In genomic region chr16:86874141-86874540, GRCh38 we compare ENCODE assay signal across 9 cellular contexts.
A peak's percentile ranks its signal among the peaks of the same experiment; 100 is the strongest.
DNase-seq lines count a peak whose midpoint lies in the region; ATAC-seq and TF ChIP-seq lines count a peak whose summit lies in the region.
"Had no signal": no experiment of that assay in that cellular context is flagged by ENCODE, and none has a peak within 500 bp of the region (broad histone marks: within the 10 kb centered on the region; RNA-seq: fewer than 3 reads in every experiment).

No MANE protein-coding gene starts in this region.

- peak; percentile 77 for TF ChIP-seq RAD21 in HCT116 (IDR thresholded peaks at IDR 0.05; ENCODE audit: low read depth)

- intact Hi-C loops in HCT116 (cut with micrococcal nuclease), result loop anchor here (1.0 kb wide), 2 partner anchors 299 to 311 kb away; no protein-coding TSS in a partner anchor

- H3K79me2 ChIP-seq in HCT116 (ENCODE audit: insufficient read depth, low read length), result no peaks in the 10 kb centered on the region

- RAD21 ChIA-PET in HCT116 (lab: Charles Lee; ENCODE audit: low non-redundant PET in 1 of 2, low total read pairs in 2 of 2, uncharacterized antibody in 2 of 2, unreplicated experiment in 2 of 2), result interaction anchor here (0.7 to 1.3 kb wide), 8 partner anchors 106 to 310 kb away, joined by 3 to 11 read pairs (median 4); no protein-coding TSS in a partner anchor

- H3K36me3 Mint-ChIP-seq in activated CD8-positive, alpha-beta memory T cell treated with anti-CD3 and anti-CD28 coated beads, Interleukin-2, amount 10 ng/mL, durations not matched to agents 7 days and 5 days, result no peaks in the 10 kb centered on the region

- no peak overlapping the region for H3K4me3 Mint-ChIP-seq in activated CD8-positive, alpha-beta memory T cell treated with anti-CD3 and anti-CD28 coated beads, Interleukin-2, amount 10 ng/mL, durations not matched to agents 7 days and 5 days
- H3K4me3 Mint-ChIP-seq: effector memory CD8-positive, alpha-beta T cell had no signal

- no peaks in the 10 kb centered on the region for H4K20me1 ChIP-seq in HCT116 (ENCODE audit: insufficient read depth)

- no peak overlapping the region for H3K27ac ChIP-seq in HCT116 (ENCODE audit: low read depth, low read length)

- no peaks in the 10 kb centered on the region for H3K36me3 ChIP-seq in BJ (ENCODE audit: control insufficient read depth, insufficient read depth, low read length)
- no peaks in the 10 kb centered on the region for H3K36me3 ChIP-seq in HCT116 (ENCODE audit: control insufficient read depth in 1 of 2, insufficient read depth in 2 of 2, low read length in 2 of 2)

- peaks cover 22% of the 10 kb centered on the region for H3K27me3 Mint-ChIP-seq in activated CD8-positive, alpha-beta memory T cell treated with anti-CD3 and anti-CD28 coated beads, Interleukin-2, amount 10 ng/mL, durations not matched to agents 7 days and 5 days

- H3K4me2 ChIP-seq in HCT116 (ENCODE audit: low read length), result no peak overlapping the region

- no TSS peak for BruUV-seq in HCT116 (replicated peaks; lab: Mats Ljungman, UMichigan)

- H3K27ac Mint-ChIP-seq in activated CD8-positive, alpha-beta memory T cell treated with anti-CD3 and anti-CD28 coated beads, Interleukin-2, amount 10 ng/mL, durations not matched to agents 7 days and 5 days, result no peak overlapping the region
- H3K27ac Mint-ChIP-seq: effector memory CD8-positive, alpha-beta T cell had no signal

- H2AFZ ChIP-seq in HCT116 (ENCODE audit: low read depth, low read length, poor library complexity, severe bottlenecking), result no peak overlapping the region

- H3K4me1 Mint-ChIP-seq in activated CD8-positive, alpha-beta memory T cell treated with anti-CD3 and anti-CD28 coated beads, Interleukin-2, amount 10 ng/mL, durations not matched to agents 7 days and 5 days, result no peaks in the 10 kb centered on the region

- CTCF ChIA-PET in BJ (lab: Yijun Ruan, JAX) (interaction anchor here (0.6 to 1.3 kb wide), 11 partner anchors 8 to 405 kb away, joined by 3 to 9 read pairs (median 4); no protein-coding TSS in a partner anchor), HCT116 (lab: Charles Lee) (interaction anchor here (0.5 to 3.2 kb wide), 21 partner anchors 9 to 405 kb away, joined by 3 to 51 read pairs (median 4); no protein-coding TSS in a partner anchor)
- CTCF ChIA-PET in activated CD8-positive, alpha-beta memory T cell treated with anti-CD3 and anti-CD28 coated beads, Interleukin-2, amount 10 ng/mL, durations not matched to agents 7 days and 5 days (lab: Charles Lee), result interaction anchor here (0.5 to 1.3 kb wide), 5 partner anchors 12 to 310 kb away, joined by 3 to 18 read pairs (median 3); no protein-coding TSS in a partner anchor

- TF ChIP-seq CTCF in BJ (IDR thresholded peaks at IDR 0.05; ENCODE audit: insufficient read depth, low read depth, low read length) (peak; percentile 66), HCT116 (IDR thresholded peaks at IDR 0.05 in 2 of 3, conservative IDR thresholded peaks at IDR 0.05 in 1 of 3; ENCODE audit: borderline replicate concordance in 1 of 3, insufficient read depth in 1 of 3, low read depth in 2 of 3, low read length in 2 of 3) (peak; percentile 80 to 96 (median 89))

- H3K9ac ChIP-seq in HCT116 (ENCODE audit: low read length), result no peak overlapping the region

- POLR2A ChIA-PET in BJ (lab: Charles Lee) (interaction anchor here (0.6 kb wide), 1 partner anchor 313 kb away, joined by 7 read pairs; no protein-coding TSS in a partner anchor), HCT116 (lab: Charles Lee) (interaction anchor here (0.8 to 1.4 kb wide), 2 partner anchors 8 to 188 kb away, joined by 3 read pairs; no protein-coding TSS in a partner anchor)

- H3K4me3 ChIP-seq in BJ (ENCODE audit: low read depth, low read length) (no peak overlapping the region), HCT116 (replicated peaks in 1 of 2; ENCODE audit: low read depth in 1 of 2, low read length in 2 of 2) (no peak overlapping the region)

- ATAC-seq in HCT116 (peak; percentile 89), left lobe of liver (peak; percentile 48), GM21528 (IDR thresholded peaks at IDR 0.05; ENCODE audit: low FRiP score, unreplicated experiment) (no peak)
- ATAC-seq in activated CD8-positive, alpha-beta memory T cell treated with anti-CD3 and anti-CD28 coated beads, Interleukin-2, amount 10 ng/mL, durations not matched to agents 7 days and 5 days, result no peak
- ATAC-seq: effector memory CD8-positive, alpha-beta T cell had no signal

- peaks cover 2% of the 10 kb centered on the region for H3K9me3 Mint-ChIP-seq in activated CD8-positive, alpha-beta memory T cell treated with anti-CD3 and anti-CD28 coated beads, Interleukin-2, amount 10 ng/mL, durations not matched to agents 7 days and 5 days (ENCODE audit: low read depth)
- H3K9me3 Mint-ChIP-seq: effector memory CD8-positive, alpha-beta T cell had no signal

- H3K4me1 ChIP-seq in HCT116 (ENCODE audit: control insufficient read depth in 1 of 2, insufficient read depth in 2 of 2, low read length in 2 of 2), result no peaks in the 10 kb centered on the region

- DNase-seq in BJ (ENCODE audit: low read depth) (no peak), HCT116 (ENCODE audit: low read depth, low spot score) (peak; percentile 6), left lobe of liver (ENCODE audit: low spot score) (no peak), GOT3 (lab: John Stamatoyannopoulos, UW) (no peak), NCI-H748 treated with DMSO at 0.1 percent for 48 hours (lab: John Stamatoyannopoulos, UW) (no peak), NCI-H2196 (lab: John Stamatoyannopoulos, UW; ENCODE audit: unreplicated experiment) (no peak)
- DNase-seq in activated CD8-positive, alpha-beta memory T cell treated with anti-CD3 and anti-CD28 coated beads, Interleukin-2, amount 10 ng/mL, durations not matched to agents 7 days and 5 days, result peak; percentile 46

- H3K9me3 ChIP-seq in HCT116 (ENCODE audit: control insufficient read depth in 1 of 2, insufficient read depth in 1 of 2, low read depth in 1 of 2, low read length in 2 of 2), result no peaks in the 10 kb centered on the region

- peaks cover 27% of the 10 kb centered on the region for H3K27me3 ChIP-seq in BJ (ENCODE audit: control insufficient read depth, insufficient read depth, low read length)
- H3K27me3 ChIP-seq in HCT116 (ENCODE audit: insufficient read depth, low read length), result peaks cover 34% of the 10 kb centered on the region; the same call in 1 of the 2 replicates

- TF ChIP-seq POLR2A in HCT116 (IDR thresholded peaks at IDR 0.05; ENCODE audit: borderline replicate concordance, extremely low read depth, insufficient read depth, insufficient read length), result no peak

- no peaks in the 10 kb centered on the region for H3K9me2 ChIP-seq in HCT116 (ENCODE audit: insufficient read depth)

TF ChIP-seq in HCT116, 20 proteins besides CTCF, POLR2A, EP300 and RAD21 (continues in another document):
- TF ChIP-seq SP1 (IDR thresholded peaks at IDR 0.05; ENCODE audit: low read depth) (no peak), ZFX (IDR thresholded peaks at IDR 0.05) (no peak), ZBTB33 (IDR thresholded peaks at IDR 0.05; ENCODE audit: extremely low read depth, insufficient replicate concordance, low read length) (no peak), POLR2AphosphoS5 (IDR thresholded peaks at IDR 0.05; ENCODE audit: low read depth, low read length) (no peak), EGR1 (IDR thresholded peaks at IDR 0.05; ENCODE audit: low read depth) (no peak), TCF7L2 (IDR thresholded peaks at IDR 0.05; ENCODE audit: borderline replicate concordance, extremely low read depth, insufficient read depth, insufficient read length) (no peak), REST (IDR thresholded peaks at IDR 0.05; ENCODE audit: low read depth) (no peak), SRF (IDR thresholded peaks at IDR 0.05; ENCODE audit: low read depth) (no peak), ZNF274 (IDR thresholded peaks at IDR 0.05; ENCODE audit: low read depth, low read length) (no peak), ELF1 (IDR thresholded peaks at IDR 0.05; ENCODE audit: borderline replicate concordance, low read depth) (no peak), CBX3 (IDR thresholded peaks at IDR 0.05; ENCODE audit: low read depth) (no peak), CEBPB (IDR thresholded peaks at IDR 0.05; ENCODE audit: low read depth) (no peak)

Comparison
In these comparisons a context has a peak if more than half of its experiments do, and no peak if none do; other contexts are left out.
1. DNase-seq: peak in HCT116 (single experiment) and activated CD8-positive, alpha-beta memory T cell treated with anti-CD3 and anti-CD28 coated beads, Interleukin-2, amount 10 ng/mL, durations not matched to agents 7 days and 5 days (single experiment); none in BJ (single experiment), left lobe of liver (single experiment), GOT3 (single experiment), NCI-H748 treated with DMSO at 0.1 percent for 48 hours (single experiment) and NCI-H2196 (single experiment).
2. ATAC-seq: peak in HCT116 (single experiment) and left lobe of liver (single experiment); none in activated CD8-positive, alpha-beta memory T cell treated with anti-CD3 and anti-CD28 coated beads, Interleukin-2, amount 10 ng/mL, durations not matched to agents 7 days and 5 days (single experiment) and GM21528 (single experiment).